Comparison of ENCODE assay signal across 12 cellular contexts in the genomic region with DNA sequence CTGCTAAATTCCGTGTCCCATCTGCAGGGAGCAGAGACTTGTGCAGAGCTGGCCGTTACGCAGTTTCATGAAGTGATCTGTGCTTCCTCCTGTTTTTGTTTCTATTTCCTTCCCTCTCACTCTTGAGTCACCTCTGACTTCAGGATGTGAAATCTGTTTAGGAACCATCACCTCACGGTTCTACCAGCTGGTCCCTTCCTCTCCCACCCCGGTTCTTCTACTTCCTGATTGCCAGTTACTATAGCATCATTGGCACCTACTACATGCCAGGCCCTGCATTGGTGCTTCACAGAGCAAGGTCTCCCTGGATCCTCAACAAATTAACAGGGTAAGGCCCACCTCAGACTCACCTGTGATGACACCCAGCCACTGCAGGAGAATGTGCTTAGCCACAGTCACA. TPM values are rescaled to one million over a fixed set of nuclear protein-coding genes. Genes with fewer than 3 reads are reported as not detected.
DNase-seq lines count a peak whose midpoint lies in the region; ATAC-seq and TF ChIP-seq lines count a peak whose summit lies in the region.
"Had no signal": no experiment of that assay in that cellular context is flagged by ENCODE, and none has a peak within 500 bp of the region (broad histone marks: within the 10 kb centered on the region; RNA-seq: fewer than 3 reads in every experiment).

No MANE protein-coding gene starts in this region.

- peaks cover 35% of the 10 kb centered on the region for H3K4me1 Mint-ChIP-seq in CD8-positive, alpha-beta T cell (ENCODE audit: low read depth)
- H3K4me1 Mint-ChIP-seq in IgD-negative memory B cell: peaks cover 22 to 29% (median 22%) of the 10 kb centered on the region in 3 donors
- peaks cover 13% of the 10 kb centered on the region for H3K4me1 Mint-ChIP-seq in activated T-helper 17 cell treated with anti-CD3 and anti-CD28 coated beads, Interleukin-2, amount 50 U/mL, for 72 hours

- H3K9me3 ChIP-seq in CD8-positive, alpha-beta T cell (ENCODE audit: low read length): no peaks in the 10 kb centered on the region
- H3K9me3 ChIP-seq in mucosa of descending colon: no peaks in the 10 kb centered on the region
- H3K9me3 ChIP-seq: MG63 had no signal

- POLR2A ChIA-PET in CD8-positive, alpha-beta T cell (lab: Charles Lee): no interaction called here

- H3K9me3 Mint-ChIP-seq in CD8-positive, alpha-beta T cell: no peaks in the 10 kb centered on the region
- no peaks in the 10 kb centered on the region for H3K9me3 Mint-ChIP-seq in IgD-negative memory B cell
- H3K9me3 Mint-ChIP-seq in activated T-helper 17 cell treated with anti-CD3 and anti-CD28 coated beads, Interleukin-2, amount 50 U/mL, for 72 hours: no peaks in the 10 kb centered on the region

- H3K27me3 ChIP-seq in CD8-positive, alpha-beta T cell (ENCODE audit: insufficient read depth, low read length): no peaks in the 10 kb centered on the region
- H3K27me3 ChIP-seq: MG63 had no signal

- H3K4me3 Mint-ChIP-seq in CD8-positive, alpha-beta T cell: no peak overlapping the region
- H3K4me3 Mint-ChIP-seq in IgD-negative memory B cell: peak overlapping the region in 2 of 4 donors; percentile 46 to 50
- no peak overlapping the region for H3K4me3 Mint-ChIP-seq in activated T-helper 17 cell treated with anti-CD3 and anti-CD28 coated beads, Interleukin-2, amount 50 U/mL, for 72 hours

- no peak for DNase-seq in CD8-positive, alpha-beta T cell
- DNase-seq in mucosa of descending colon (no peak), mucosa of gallbladder (ENCODE audit: low spot score) (no peak), COLO668 (lab: John Stamatoyannopoulos, UW; ENCODE audit: unreplicated experiment) (no peak)
- DNase-seq: central memory CD4-positive, alpha-beta T cell; COR-L47; MG63; NCI-H510A; stimulated activated CD4-positive, alpha-beta T cell treated with anti-CD3 and anti-CD28 coated beads, Interleukin-4, amount 100 ng/mL, for 4 hours had no signal

- H3K27ac ChIP-seq in CD8-positive, alpha-beta T cell (ENCODE audit: low read depth, low read length): no peak overlapping the region

- no peak overlapping the region for H3K4me3 ChIP-seq in CD8-positive, alpha-beta T cell (ENCODE audit: low read depth, low read length)
- H3K4me3 ChIP-seq in mucosa of descending colon: no peak overlapping the region
- H3K4me3 ChIP-seq: MG63 had no signal

- ATAC-seq in CD8-positive, alpha-beta T cell: no peak
- ATAC-seq in activated T-helper 17 cell treated with anti-CD3 and anti-CD28 coated beads, Interleukin-2, amount 50 U/mL, for 72 hours (replicated peaks): peak; percentile 44
- peak; percentile 23 for ATAC-seq in mucosa of descending colon
- ATAC-seq in GM21619 (IDR thresholded peaks at IDR 0.05; ENCODE audit: unreplicated experiment): no peak

- peaks cover 21% of the 10 kb centered on the region for H3K36me3 ChIP-seq in CD8-positive, alpha-beta T cell (ENCODE audit: insufficient read depth, low read length)
- H3K36me3 ChIP-seq in mucosa of descending colon (ENCODE audit: low read depth): no peaks in the 10 kb centered on the region

- peaks cover under 1% of the 10 kb centered on the region for H3K4me1 ChIP-seq in CD8-positive, alpha-beta T cell (ENCODE audit: insufficient read depth, low read length)
- peaks cover 2% of the 10 kb centered on the region for H3K4me1 ChIP-seq in mucosa of descending colon (ENCODE audit: low read depth)

- intact Hi-C loops in CD8-positive, alpha-beta T cell (cut with DNase I, micrococcal nuclease): loop anchor here (10.0 kb wide), 3 partner anchors 294 to 694 kb away; partner anchors contain the start of genes ARMC6 (in 2 of the 2), SUGP2 (in 2 of the 2), GMIP (in 1 of the 2) and KLHL26 (in 1 of the 2)
- intact Hi-C loops in mucosa of descending colon (cut with DNase I, micrococcal nuclease): no loop called here

- TF ChIP-seq CTCF in CD8-positive, alpha-beta T cell (IDR thresholded peaks at IDR 0.05): no peak
- no peak for TF ChIP-seq CTCF in mucosa of descending colon (IDR thresholded peaks at IDR 0.05)

- CTCF ChIA-PET in CD8-positive, alpha-beta T cell (lab: Charles Lee): no interaction called here

- no peaks in the 10 kb centered on the region for H3K27me3 Mint-ChIP-seq in CD8-positive, alpha-beta T cell (ENCODE audit: low read depth)
- no peaks in the 10 kb centered on the region for H3K27me3 Mint-ChIP-seq in IgD-negative memory B cell
- no peaks in the 10 kb centered on the region for H3K27me3 Mint-ChIP-seq in activated T-helper 17 cell treated with anti-CD3 and anti-CD28 coated beads, Interleukin-2, amount 50 U/mL, for 72 hours

- H3K27ac Mint-ChIP-seq in CD8-positive, alpha-beta T cell: peak overlapping the region; percentile 85
- H3K27ac Mint-ChIP-seq in IgD-negative memory B cell: peak overlapping the region in 2 of 3 donors; percentile 50 to 78
- peak overlapping the region; percentile 83 for H3K27ac Mint-ChIP-seq in activated T-helper 17 cell treated with anti-CD3 and anti-CD28 coated beads, Interleukin-2, amount 50 U/mL, for 72 hours

- H3K36me3 Mint-ChIP-seq in CD8-positive, alpha-beta T cell: peaks cover 62% of the 10 kb centered on the region
- peaks cover 6% of the 10 kb centered on the region for H3K36me3 Mint-ChIP-seq in IgD-negative memory B cell
- peaks cover 63% of the 10 kb centered on the region for H3K36me3 Mint-ChIP-seq in activated T-helper 17 cell treated with anti-CD3 and anti-CD28 coated beads, Interleukin-2, amount 50 U/mL, for 72 hours (ENCODE audit: low read depth)

RNA-seq across cellular contexts. Expression of gene MAU2, which starts 8.6 kb away (rescaled TPM):
- 100 to 1,000 TPM; 137 to 139 TPM for total RNA-seq in CD8-positive, alpha-beta T cell
- 24.5 TPM for polyA plus RNA-seq in IgD-negative memory B cell
- total RNA-seq in activated T-helper 17 cell treated with anti-CD3 and anti-CD28 coated beads, Interleukin-2, amount 50 U/mL, for 72 hours: 10 to 100 TPM; 58.8 to 67.9 TPM
- 10 to 100 TPM; 49.8 to 71.1 (median 70.6) TPM for total RNA-seq in mucosa of descending colon
- total RNA-seq in mucosa of gallbladder: 70.1 TPM

RNA-seq across cellular contexts. Expression of gene SUGP1, which starts 8.9 kb away (rescaled TPM):
- total RNA-seq in CD8-positive, alpha-beta T cell: 10 to 100 TPM; 60.9 to 68.2 TPM
- polyA plus RNA-seq in IgD-negative memory B cell: 42.1 TPM
- total RNA-seq in activated T-helper 17 cell treated with anti-CD3 and anti-CD28 coated beads, Interleukin-2, amount 50 U/mL, for 72 hours: 10 to 100 TPM; 50.2 to 51.1 TPM
- total RNA-seq in mucosa of descending colon (10 to 100 TPM; 41.0 to 46.7 (median 45.9) TPM), mucosa of gallbladder (53.1 TPM)

RNA-seq across cellular contexts. Expression of gene TM6SF2, which starts 56.1 kb away (rescaled TPM):
- total RNA-seq in CD8-positive, alpha-beta T cell: not detected
- not detected for polyA plus RNA-seq in IgD-negative memory B cell
- total RNA-seq in activated T-helper 17 cell treated with anti-CD3 and anti-CD28 coated beads, Interleukin-2, amount 50 U/mL, for 72 hours: not detected
- total RNA-seq in mucosa of descending colon (1 to 10 TPM; 4.5 to 9.6 (median 6.4) TPM), mucosa of gallbladder (1.8 TPM)

Comparison
In these comparisons a context has a peak if more than half of its experiments do, and no peak if none do; other contexts are left out.
1. ATAC-seq: peak in activated T-helper 17 cell treated with anti-CD3 and anti-CD28 coated beads, Interleukin-2, amount 50 U/mL, for 72 hours (single experiment) and mucosa of descending colon (single experiment); none in CD8-positive, alpha-beta T cell (single experiment) and GM21619 (single experiment).
2. intact Hi-C loops: an anchor here in CD8-positive, alpha-beta T cell (10.0 kb wide); none called in mucosa of descending colon.
3. Peak in every context shown above with its lines, with median percentiles within 50 percentile points of each other: H3K27ac Mint-ChIP-seq.